8 cellular contexts compared by ENCODE assay signal in genomic region chr2:180980185-180980942, GRCh38. TPM values are rescaled to one million over a fixed set of nuclear protein-coding genes. Genes with fewer than 3 reads are reported as not detected.
A peak's percentile ranks its signal among the peaks of the same experiment; 100 is the strongest.
DNase-seq lines count a peak whose midpoint lies in the region; ATAC-seq and TF ChIP-seq lines count a peak whose summit lies in the region.

Gene UBE2E3 (plus strand): TSS chr2:180980605. CDS start chr2:180982043, 1,438 bp downstream.

- peak within 1 kb of the TSS; percentile 62 for H3K4me3 ChIP-seq in CD8-positive, alpha-beta memory T cell (ENCODE audit: low read length)
- peak within 1 kb of the TSS; percentile 87 for H3K4me3 ChIP-seq in OCI-LY3 (ENCODE audit: low read length)
- H3K4me3 ChIP-seq in epithelial cell of proximal tubule (ENCODE audit: low read depth, low read length): peak within 1 kb of the TSS; percentile 76
- peak within 1 kb of the TSS; percentile 76 to 95 for H3K4me3 ChIP-seq in mucosa of rectum (ENCODE audit: low read length in 2 of 2)

- H3K9me3 Mint-ChIP-seq in CD8-positive, alpha-beta memory T cell: no peaks in the 10 kb centered on the region

- peak within 1 kb of the TSS; percentile 70 for H3K27ac ChIP-seq in CD8-positive, alpha-beta memory T cell (ENCODE audit: low read depth, low read length)
- H3K27ac ChIP-seq in OCI-LY3 (ENCODE audit: low read length) (peak within 1 kb of the TSS; percentile 38), mucosa of rectum (ENCODE audit: low read depth in 2 of 2, low read length in 2 of 2) (peak within 1 kb of the TSS; percentile 70 to 73)

- peak within 1 kb of the TSS; percentile 93 for H3K4me2 ChIP-seq in OCI-LY3 (ENCODE audit: low read length)

- no peaks in the 10 kb centered on the region for H3K9me3 ChIP-seq in CD8-positive, alpha-beta memory T cell (ENCODE audit: low read length)
- H3K9me3 ChIP-seq in OCI-LY3 (ENCODE audit: insufficient read depth, low read length) (no peaks in the 10 kb centered on the region), mucosa of rectum (ENCODE audit: control insufficient read depth in 2 of 2, low read length in 2 of 2) (no peaks in the 10 kb centered on the region)

- peak within 1 kb of the TSS; percentile 86 for H2AFZ ChIP-seq in OCI-LY3 (ENCODE audit: low read depth, low read length)

- H3K4me1 ChIP-seq in CD8-positive, alpha-beta memory T cell (ENCODE audit: insufficient read depth, low read length): peaks cover 30% of the 10 kb centered on the region
- H3K4me1 ChIP-seq in OCI-LY3 (ENCODE audit: low read length) (peaks cover 31% of the 10 kb centered on the region), mucosa of rectum (ENCODE audit: control insufficient read depth in 2 of 2, insufficient read depth in 2 of 2, low read length in 2 of 2) (peaks cover 8 to 11% of the 10 kb centered on the region in 2 donors)

- ATAC-seq in GM19372 (IDR thresholded peaks at IDR 0.05; ENCODE audit: low read depth, unreplicated experiment): peak; percentile 63
- ATAC-seq in HG03521 (IDR thresholded peaks at IDR 0.05; ENCODE audit: unreplicated experiment): peak; percentile 72

- no peaks in the 10 kb centered on the region for H3K27me3 ChIP-seq in CD8-positive, alpha-beta memory T cell (ENCODE audit: insufficient read depth, low read length, poor library complexity, severe bottlenecking)
- H3K27me3 ChIP-seq in OCI-LY3 (ENCODE audit: low read depth, low read length) (no peaks in the 10 kb centered on the region), mucosa of rectum (ENCODE audit: control insufficient read depth in 2 of 2, insufficient read depth in 2 of 2, low read length in 2 of 2) (no peaks in the 10 kb centered on the region)

- H3K4me1 Mint-ChIP-seq in CD8-positive, alpha-beta memory T cell: peaks cover 35 to 52% (median 47%) of the 10 kb centered on the region in 3 donors

- peak within 1 kb of the TSS; percentile 86 to 100 (median 98) for H3K4me3 Mint-ChIP-seq in CD8-positive, alpha-beta memory T cell

- TF ChIP-seq CTCF in OCI-LY3 (IDR thresholded peaks at IDR 0.05; ENCODE audit: low read depth, low read length) (peak; percentile 59), epithelial cell of proximal tubule (conservative IDR thresholded peaks at IDR 0.05; ENCODE audit: low read depth, low read length) (peak; percentile 65)

- POLR2A ChIA-PET in CD8-positive, alpha-beta memory T cell (lab: Charles Lee): interaction anchor here (0.5 to 2.1 kb wide), 6 partner anchors 9 to 59 kb away, joined by 3 to 15 read pairs (median 5); no protein-coding TSS in a partner anchor

- H4K20me1 ChIP-seq in OCI-LY3 (ENCODE audit: insufficient read depth, low read length): no peaks in the 10 kb centered on the region

- DNase-seq in CD8-positive, alpha-beta memory T cell: peak; percentile 69 to 86 (median 78)
- peak; percentile 72 for DNase-seq in activated T-cell treated with anti-CD3 and anti-CD28 coated beads for 48 hours (ENCODE audit: low read depth)
- DNase-seq in epithelial cell of proximal tubule (ENCODE audit: low read depth): no peak
- peak; percentile 82 for DNase-seq in stimulated activated CD8-positive, alpha-beta memory T cell treated with anti-CD3 and anti-CD28 coated beads, Interleukin-4, amount 100 ng/mL, for 48 hours

- CTCF ChIA-PET in CD8-positive, alpha-beta memory T cell (lab: Charles Lee): interaction anchor here (0.6 to 3.4 kb wide), 14 partner anchors 9 to 857 kb away, joined by 3 to 21 read pairs (median 4); no protein-coding TSS in a partner anchor

- H3K27ac Mint-ChIP-seq in CD8-positive, alpha-beta memory T cell: peak within 1 kb of the TSS; percentile 89 to 99 (median 98)

- H3K27me3 Mint-ChIP-seq in CD8-positive, alpha-beta memory T cell: no peaks in the 10 kb centered on the region

- peak within 1 kb of the TSS; percentile 87 for H3K9ac ChIP-seq in OCI-LY3 (ENCODE audit: low read length)
- H3K9ac ChIP-seq in mucosa of rectum (ENCODE audit: low read depth in 1 of 2, low read length in 2 of 2): peak within 1 kb of the TSS; percentile 48 to 84

- H3K79me2 ChIP-seq in OCI-LY3 (ENCODE audit: low read length): peaks cover 22% of the 10 kb centered on the region

- H3K36me3 Mint-ChIP-seq in CD8-positive, alpha-beta memory T cell: peaks cover 0 to 13% (median 2%) of the 10 kb centered on the region in 3 donors

- no peaks in the 10 kb centered on the region for H3K36me3 ChIP-seq in CD8-positive, alpha-beta memory T cell (ENCODE audit: insufficient read depth, low read length)
- H3K36me3 ChIP-seq in OCI-LY3 (replicated peaks; ENCODE audit: low read depth, low read length): peaks cover 10% of the 10 kb centered on the region
- no peaks in the 10 kb centered on the region for H3K36me3 ChIP-seq in mucosa of rectum (ENCODE audit: control insufficient read depth in 2 of 2, insufficient read depth in 2 of 2, low read length in 2 of 2)

RNA-seq across cellular contexts. Expression of gene UBE2E3, which starts in this region (rescaled TPM):
- total RNA-seq in CD8-positive, alpha-beta memory T cell: 10 to 100 TPM; 36.5 to 38.0 TPM
- polyA plus RNA-seq in CD8-positive, alpha-beta memory T cell: 70.4 TPM
- 70.1 and 111 TPM in 2 replicates for total RNA-seq in epithelial cell of proximal tubule
